In genomic region chr18:12038661-12039417, GRCh38 we compare ENCODE assay signal across 8 cellular contexts. TPM values are rescaled to one million over a fixed set of nuclear protein-coding genes. Genes with fewer than 3 reads are reported as not detected.
A peak's percentile ranks its signal among the peaks of the same experiment; 100 is the strongest.
DNase-seq lines count a peak whose midpoint lies in the region; ATAC-seq and TF ChIP-seq lines count a peak whose summit lies in the region.

No MANE protein-coding gene starts in this region.

- H3K4me3 Mint-ChIP-seq in CD8-positive, alpha-beta memory T cell, result peak overlapping the region; percentile 54 to 91 (median 64)
- peak overlapping the region; percentile 69 for H3K4me3 Mint-ChIP-seq in activated T-helper 1 cell treated with anti-CD3 and anti-CD28 coated beads, Interleukin-12 subunit alpha, Interleukin-12 subunit beta, Interleukin-2, Interleukin-4 antibody, amounts not matched to agents 30 ng/mL and 10 ng/mL and 1 ng/mL, durations not matched to agents 14 hours and 24 hours and 36 hours
- H3K4me3 Mint-ChIP-seq in naive B cell, result peak overlapping the region; percentile 24 to 90 (median 76)

- peaks cover 3% of the 10 kb centered on the region for H3K27me3 ChIP-seq in CD8-positive, alpha-beta memory T cell (ENCODE audit: insufficient read depth, low read length, poor library complexity, severe bottlenecking)
- H3K27me3 ChIP-seq in Peyer's patch (no peaks in the 10 kb centered on the region), fibroblast of lung (ENCODE audit: control insufficient read depth, insufficient read depth, low read length) (no peaks in the 10 kb centered on the region)

- H3K79me2 ChIP-seq in fibroblast of lung (ENCODE audit: control insufficient read depth, insufficient read depth, low read length), result no peaks in the 10 kb centered on the region

- intact Hi-C loops in activated T-helper 1 cell treated with anti-CD3 and anti-CD28 coated beads, Interleukin-12 subunit alpha, Interleukin-12 subunit beta, Interleukin-2, Interleukin-4 antibody, amounts not matched to agents 30 ng/mL and 10 ng/mL and 1 ng/mL, durations not matched to agents 14 hours and 24 hours and 36 hours (cut with micrococcal nuclease), result loop anchor here (1.0 to 5.0 kb wide), 5 partner anchors 58 to 1187 kb away; partner anchors contain the start of genes CHMP1B and IMPA2

- H3K4me3 ChIP-seq in CD8-positive, alpha-beta memory T cell (ENCODE audit: low read length), result no peak overlapping the region
- peak overlapping the region; percentile 36 to 62 (median 54) for H3K4me3 ChIP-seq in Peyer's patch
- peak overlapping the region; percentile 26 to 65 (median 60) for H3K4me3 ChIP-seq in fibroblast of lung (replicated peaks in 1 of 4; ENCODE audit: control extremely low read depth in 1 of 4, insufficient read depth in 1 of 4, low read depth in 3 of 4, low read length in 4 of 4)

- peak; percentile 61 to 72 (median 64) for DNase-seq in CD8-positive, alpha-beta memory T cell
- DNase-seq in HT1080 (ENCODE audit: low read depth) (peak; percentile 70), Peyer's patch (peak; percentile 74 to 93 (median 91)), fibroblast of lung (ENCODE audit: low read depth in 2 of 2) (peak; percentile 68 to 76), naive B cell (peak; percentile 74)
- DNase-seq in activated T-helper 1 cell treated with anti-CD3 and anti-CD28 coated beads, Interleukin-12 subunit alpha, Interleukin-12 subunit beta, Interleukin-2, Interleukin-4 antibody, amounts not matched to agents 30 ng/mL and 10 ng/mL and 1 ng/mL, durations not matched to agents 14 hours and 24 hours and 36 hours (ENCODE audit: low spot score), result peak; percentile 69
- peak; percentile 34 to 66 for DNase-seq in stimulated activated CD8-positive, alpha-beta memory T cell treated with anti-CD3 and anti-CD28 coated beads, Interleukin-7, amount 100 ng/mL, for 4 hours (ENCODE audit: low read depth in 2 of 2)

- H3K4me2 ChIP-seq in fibroblast of lung (ENCODE audit: extremely low read depth, insufficient read depth, low read length), result peak overlapping the region; percentile 98

- H3K36me3 ChIP-seq in CD8-positive, alpha-beta memory T cell (ENCODE audit: insufficient read depth, low read length), result no peaks in the 10 kb centered on the region
- H3K36me3 ChIP-seq in Peyer's patch (no peaks in the 10 kb centered on the region), fibroblast of lung (ENCODE audit: control insufficient read depth, insufficient read depth, low read length) (no peaks in the 10 kb centered on the region)

- peak overlapping the region; percentile 55 for H3K9ac ChIP-seq in fibroblast of lung (ENCODE audit: insufficient read depth, low read length)

- no peaks in the 10 kb centered on the region for H3K9me3 Mint-ChIP-seq in CD8-positive, alpha-beta memory T cell
- H3K9me3 Mint-ChIP-seq in activated T-helper 1 cell treated with anti-CD3 and anti-CD28 coated beads, Interleukin-12 subunit alpha, Interleukin-12 subunit beta, Interleukin-2, Interleukin-4 antibody, amounts not matched to agents 30 ng/mL and 10 ng/mL and 1 ng/mL, durations not matched to agents 14 hours and 24 hours and 36 hours, result no peaks in the 10 kb centered on the region
- H3K9me3 Mint-ChIP-seq in naive B cell, result no peaks in the 10 kb centered on the region

- POLR2A ChIA-PET in CD8-positive, alpha-beta memory T cell (lab: Charles Lee), result no interaction called here

- CTCF ChIA-PET in CD8-positive, alpha-beta memory T cell (lab: Charles Lee), result interaction anchor here (0.6 to 9.0 kb wide), 15 partner anchors 9 to 1188 kb away, joined by 3 to 64 read pairs (median 4); partner anchors contain the start of gene CHMP1B

- H3K36me3 Mint-ChIP-seq in CD8-positive, alpha-beta memory T cell, result no peaks in the 10 kb centered on the region
- H3K36me3 Mint-ChIP-seq in activated T-helper 1 cell treated with anti-CD3 and anti-CD28 coated beads, Interleukin-12 subunit alpha, Interleukin-12 subunit beta, Interleukin-2, Interleukin-4 antibody, amounts not matched to agents 30 ng/mL and 10 ng/mL and 1 ng/mL, durations not matched to agents 14 hours and 24 hours and 36 hours (ENCODE audit: low read depth), result no peaks in the 10 kb centered on the region
- no peaks in the 10 kb centered on the region for H3K36me3 Mint-ChIP-seq in naive B cell

- TF ChIP-seq CTCF in Peyer's patch (IDR thresholded peaks at IDR 0.05) (peak; percentile 96 to 100 (median 97)), fibroblast of lung (conservative IDR thresholded peaks at IDR 0.05 in 1 of 2, IDR thresholded peaks at IDR 0.05 in 1 of 2; ENCODE audit: low read depth in 1 of 2, low read length in 2 of 2) (peak; percentile 77 to 86)

- H2AFZ ChIP-seq in fibroblast of lung (ENCODE audit: low read length), result peak overlapping the region; percentile 91

- peaks cover 16 to 18% of the 10 kb centered on the region in 2 donors for H3K27me3 Mint-ChIP-seq in CD8-positive, alpha-beta memory T cell
- peaks cover 5% of the 10 kb centered on the region for H3K27me3 Mint-ChIP-seq in activated T-helper 1 cell treated with anti-CD3 and anti-CD28 coated beads, Interleukin-12 subunit alpha, Interleukin-12 subunit beta, Interleukin-2, Interleukin-4 antibody, amounts not matched to agents 30 ng/mL and 10 ng/mL and 1 ng/mL, durations not matched to agents 14 hours and 24 hours and 36 hours (ENCODE audit: insufficient read depth)
- H3K27me3 Mint-ChIP-seq in naive B cell, result peaks cover 20 to 53% (median 22%) of the 10 kb centered on the region in 3 donors

- no peak overlapping the region for H3K27ac ChIP-seq in CD8-positive, alpha-beta memory T cell (ENCODE audit: low read depth, low read length)
- no peak overlapping the region for H3K27ac ChIP-seq in Peyer's patch
- H3K27ac ChIP-seq in fibroblast of lung (ENCODE audit: insufficient read depth, low read length), result no peak overlapping the region

- H3K4me1 ChIP-seq in CD8-positive, alpha-beta memory T cell (ENCODE audit: insufficient read depth, low read length), result no peaks in the 10 kb centered on the region
- peaks cover 0 to 10% (median 6%) of the 10 kb centered on the region in 4 donors for H3K4me1 ChIP-seq in Peyer's patch
- peaks cover 7% of the 10 kb centered on the region for H3K4me1 ChIP-seq in fibroblast of lung (ENCODE audit: control insufficient read depth, extremely low read depth, insufficient read depth, low read length)

- H3K9me3 ChIP-seq in CD8-positive, alpha-beta memory T cell (ENCODE audit: low read length), result no peaks in the 10 kb centered on the region
- no peaks in the 10 kb centered on the region for H3K9me3 ChIP-seq in Peyer's patch
- no peaks in the 10 kb centered on the region for H3K9me3 ChIP-seq in fibroblast of lung (ENCODE audit: control insufficient read depth, insufficient read depth, low read depth, low read length)

- peaks cover 0 to 8% (median 0%) of the 10 kb centered on the region in 3 donors for H3K4me1 Mint-ChIP-seq in CD8-positive, alpha-beta memory T cell
- peaks cover 19% of the 10 kb centered on the region for H3K4me1 Mint-ChIP-seq in activated T-helper 1 cell treated with anti-CD3 and anti-CD28 coated beads, Interleukin-12 subunit alpha, Interleukin-12 subunit beta, Interleukin-2, Interleukin-4 antibody, amounts not matched to agents 30 ng/mL and 10 ng/mL and 1 ng/mL, durations not matched to agents 14 hours and 24 hours and 36 hours (ENCODE audit: low read depth)
- H3K4me1 Mint-ChIP-seq in naive B cell, result peaks cover 0 to 16% (median 14%) of the 10 kb centered on the region in 3 donors

- ATAC-seq in GM19455 (IDR thresholded peaks at IDR 0.05; ENCODE audit: unreplicated experiment), result peak; percentile 84
- ATAC-seq in naive B cell (ENCODE audit: low read depth in 2 of 2), result peak; percentile 85 to 86

- no peaks in the 10 kb centered on the region for H4K20me1 ChIP-seq in fibroblast of lung (ENCODE audit: control insufficient read depth, extremely low read depth, insufficient read depth, low read length)

- no peak for TF ChIP-seq POLR2A in Peyer's patch (IDR thresholded peaks at IDR 0.05)

- H3K27ac Mint-ChIP-seq in CD8-positive, alpha-beta memory T cell, result no peak overlapping the region
- no peak overlapping the region for H3K27ac Mint-ChIP-seq in activated T-helper 1 cell treated with anti-CD3 and anti-CD28 coated beads, Interleukin-12 subunit alpha, Interleukin-12 subunit beta, Interleukin-2, Interleukin-4 antibody, amounts not matched to agents 30 ng/mL and 10 ng/mL and 1 ng/mL, durations not matched to agents 14 hours and 24 hours and 36 hours
- peak overlapping the region in 3 of 6 donors; percentile 26 to 81 (median 57) for H3K27ac Mint-ChIP-seq in naive B cell

RNA-seq across cellular contexts. Expression of gene ANKRD62, which starts 54.8 kb away (rescaled TPM):
- not detected for total RNA-seq in CD8-positive, alpha-beta memory T cell
- polyA plus RNA-seq in CD8-positive, alpha-beta memory T cell, result not detected
- total RNA-seq in HT1080 (2014; rRNA removed; shearing (Covaris generic)), result 0.03 and 0.10 TPM in 2 replicates
- not detected in 2 replicates for polyA plus RNA-seq in HT1080 (2015; cell fraction: cytosol; rRNA removed)
- not detected in 2 replicates for polyA plus RNA-seq in HT1080 (2015; cell fraction: nucleus; rRNA removed)
- not detected for total RNA-seq in Peyer's patch
- not detected in 2 replicates for total RNA-seq in activated T-helper 1 cell treated with anti-CD3 and anti-CD28 coated beads, Interleukin-12 subunit alpha, Interleukin-12 subunit beta, Interleukin-2, Interleukin-4 antibody, amounts not matched to agents 30 ng/mL and 10 ng/mL and 1 ng/mL, durations not matched to agents 14 hours and 24 hours and 36 hours
- total RNA-seq in fibroblast of lung, result not detected in 2 replicates
- not detected in 2 replicates for polyA plus RNA-seq in fibroblast of lung
- not detected in 2 replicates for polyA plus RNA-seq in fibroblast of lung (2012)
- not detected in 2 replicates for polyA minus RNA-seq in fibroblast of lung (ENCODE audit: low replicate concordance)
- not detected for polyA plus RNA-seq in naive B cell (ENCODE audit: low read depth in 6 of 6)

RNA-seq across cellular contexts. Expression of gene IMPA2, which starts 57.5 kb away (rescaled TPM):
- 10 to 100 TPM; 13.3 to 14.0 TPM for total RNA-seq in CD8-positive, alpha-beta memory T cell
- 6.2 TPM for polyA plus RNA-seq in CD8-positive, alpha-beta memory T cell
- 0.93 and 3.2 TPM in 2 replicates for total RNA-seq in HT1080 (2014; rRNA removed; shearing (Covaris generic))
- 4.3 and 6.1 TPM in 2 replicates for polyA plus RNA-seq in HT1080 (2015; cell fraction: cytosol; rRNA removed)
- 3.0 and 4.9 TPM in 2 replicates for polyA plus RNA-seq in HT1080 (2015; cell fraction: nucleus; rRNA removed)
- total RNA-seq in Peyer's patch (10 to 100 TPM; 44.0 to 62.3 (median 56.3) TPM), fibroblast of lung (19.5 and 23.0 TPM in 2 replicates)
- total RNA-seq in activated T-helper 1 cell treated with anti-CD3 and anti-CD28 coated beads, Interleukin-12 subunit alpha, Interleukin-12 subunit beta, Interleukin-2, Interleukin-4 antibody, amounts not matched to agents 30 ng/mL and 10 ng/mL and 1 ng/mL, durations not matched to agents 14 hours and 24 hours and 36 hours, result 14.4 and 19.3 TPM in 2 replicates
- polyA plus RNA-seq in fibroblast of lung (3.8 and 4.4 TPM in 2 replicates), naive B cell (ENCODE audit: low read depth in 6 of 6) (10 to 100 TPM in 5 of 6 donors, 1 to 10 TPM in 1; 9.9 to 18.6 (median 13.0) TPM)
- 7.4 and 9.2 TPM in 2 replicates for polyA plus RNA-seq in fibroblast of lung (2012)
- 4.5 and 9.3 TPM in 2 replicates for polyA minus RNA-seq in fibroblast of lung (ENCODE audit: low replicate concordance)
